Comparison of ENCODE assay signal across 8 cellular contexts in genomic region chr9:93119953-93120845, GRCh38. TPM values are rescaled to one million over a fixed set of nuclear protein-coding genes. Genes with fewer than 3 reads are reported as not detected.
DNase-seq lines count a peak whose midpoint lies in the region; ATAC-seq and TF ChIP-seq lines count a peak whose summit lies in the region.

No MANE protein-coding gene starts in this region.

- no peaks in the 10 kb centered on the region for H3K27me3 ChIP-seq in brain microvascular endothelial cell (replicated peaks)
- no peaks in the 10 kb centered on the region for H3K27me3 ChIP-seq in smooth muscle cell (ENCODE audit: low read depth)

- H3K79me2 ChIP-seq in smooth muscle cell (ENCODE audit: low read depth): no peaks in the 10 kb centered on the region

- H3K4me1 ChIP-seq in smooth muscle cell (ENCODE audit: low read depth): no peaks in the 10 kb centered on the region

- H3K4me2 ChIP-seq in smooth muscle cell: no peak overlapping the region

- H3K27ac ChIP-seq in brain microvascular endothelial cell (no peak overlapping the region), smooth muscle cell (ENCODE audit: low read depth) (peak overlapping the region; percentile 7)

- H3K4me3 ChIP-seq in brain microvascular endothelial cell (ENCODE audit: low read depth, low read length): no peak overlapping the region
- H3K4me3 ChIP-seq in smooth muscle cell: no peak overlapping the region

- no peak overlapping the region for H2AFZ ChIP-seq in smooth muscle cell (ENCODE audit: low read depth)

- no peaks in the 10 kb centered on the region for H4K20me1 ChIP-seq in smooth muscle cell (ENCODE audit: low read depth)

- H3K9me3 ChIP-seq in smooth muscle cell (replicated peaks; ENCODE audit: low read depth): no peaks in the 10 kb centered on the region

- WGBS in smooth muscle cell (ENCODE audit: low lambda C conversion rate): 64% methylated on average over 19 of the region's 23 CpGs

- in situ Hi-C loops in brain microvascular endothelial cell (cut with HindIII; ENCODE audit: low pct_ligation_motif_present, low sequenced_read_pairs): no loop called here

- H3K36me3 ChIP-seq in brain microvascular endothelial cell (replicated peaks) (peaks cover 3% of the 10 kb centered on the region), smooth muscle cell (ENCODE audit: low read depth) (no peaks in the 10 kb centered on the region)

- TF ChIP-seq CTCF in brain microvascular endothelial cell (IDR thresholded peaks at IDR 0.05; ENCODE audit: low read depth, low read length, missing control alignments) (peak; percentile 68), smooth muscle cell (IDR thresholded peaks at IDR 0.05; ENCODE audit: borderline replicate concordance, insufficient read depth, poor library complexity, severe bottlenecking) (peak; percentile 21)

- H3F3A ChIP-seq in smooth muscle cell (ENCODE audit: low read depth): no peaks in the 10 kb centered on the region

- ATAC-seq in GM18909 (IDR thresholded peaks at IDR 0.05; ENCODE audit: poor library complexity, unreplicated experiment) (peak; percentile 79), HG03103 (IDR thresholded peaks at IDR 0.05; ENCODE audit: low read depth, unreplicated experiment) (peak; percentile 94)

- DNase-seq in C1 segment of cervical spinal cord (lab: John Stamatoyannopoulos, UW) (peak in 12 of 14 donors; percentile 32 to 87 (median 74)), RPMI7951 (ENCODE audit: low read depth) (peak; percentile 95), brain microvascular endothelial cell (peak; percentile 87), islet precursor cell (peak; percentile 70), smooth muscle cell (lab: John Stamatoyannopoulos, UW; ENCODE audit: unreplicated experiment) (peak; percentile 51), NCI-H146 treated with DMSO at 0.1 percent for 48 hours (lab: John Stamatoyannopoulos, UW; ENCODE audit: unreplicated experiment) (no peak)

- H3K9ac ChIP-seq in smooth muscle cell (ENCODE audit: low read depth): no peak overlapping the region

RNA-seq across cellular contexts. Expression of gene NINJ1, which starts 13.9 kb away (rescaled TPM):
- total RNA-seq in RPMI7951 (2014; rRNA removed; shearing (Covaris generic)): 56.2 and 64.6 TPM in 2 replicates
- total RNA-seq in smooth muscle cell: 31.5 and 34.3 TPM in 2 replicates
- polyA plus RNA-seq in smooth muscle cell: 53.7 and 66.8 TPM in 2 replicates

RNA-seq across cellular contexts. Expression of gene CARD19, which starts 24.2 kb away (rescaled TPM):
- 179 and 201 TPM in 2 replicates for total RNA-seq in RPMI7951 (2014; rRNA removed; shearing (Covaris generic))
- total RNA-seq in smooth muscle cell: 41.6 and 86.0 TPM in 2 replicates
- polyA plus RNA-seq in smooth muscle cell: 88.1 TPM in 2 replicates
